ENCODE assay signal across 27 cellular contexts in genomic region chr2:60392014-60392391, GRCh38.
DNase-seq lines count a peak whose midpoint lies in the region; ATAC-seq, FAIRE-seq and TF ChIP-seq lines count a peak whose summit lies in the region.
"Had no signal": no experiment of that assay in that cellular context is flagged by ENCODE, and none has a peak within 500 bp of the region (broad histone marks: within the 10 kb centered on the region; RNA-seq: fewer than 3 reads in every experiment).

No MANE protein-coding gene starts in this region.

- H3K27me3 ChIP-seq in BLaER1 treated with 17β-estradiol and CSF1 and Interleukin-3, amounts not matched to agents 10 nM and 100 nM, result no peaks in the 10 kb centered on the region
- H3K27me3 ChIP-seq in GM12878 (replicated peaks in 1 of 2; ENCODE audit: control insufficient read depth in 2 of 2, insufficient read depth in 2 of 2, low read length in 1 of 2), result no peaks in the 10 kb centered on the region
- peaks cover 7% of the 10 kb centered on the region for H3K27me3 ChIP-seq in adrenal gland
- H3K27me3 ChIP-seq in trophoblast cell (ENCODE audit: insufficient read depth, low read length), result no peaks in the 10 kb centered on the region
- H3K27me3 ChIP-seq: BE2C, brain microvascular endothelial cell, tibial artery had no signal

- SMC1A ChIA-PET in GM12878 (lab: Charles Lee; ENCODE audit: uncharacterized antibody, unreplicated experiment), result no interaction called here

- DNase-seq in GM12878 (ENCODE audit: low read depth, low spot score), result no peak
- DNase-seq in activated CD8-positive, alpha-beta T cell treated with anti-CD3 and anti-CD28 coated beads for 36 hours, result no peak
- no peak for DNase-seq in adrenal gland
- no peak for DNase-seq in trophoblast cell
- DNase-seq: activated CD4-positive, alpha-beta memory T cell treated with anti-CD3 and anti-CD28 coated beads for 36 hours; activated CD8-positive, alpha-beta memory T cell treated with anti-CD3 and anti-CD28 coated beads, Interleukin-2, amount 50 U/mL, for 4 hours; activated naive CD4-positive, alpha-beta T cell treated with Interleukin-2 at 50 U/mL for 16 hours; amniotic stem cell; BE2C; brain microvascular endothelial cell; KBM-7; kidney; left ventricle myocardium superior; NCI-H1105 treated with DMSO at 0.1 percent for 48 hours; NCI-H1930; NCI-H510A treated with DMSO at 0.1 percent for 48 hours; PC-3; right cardiac atrium; tibial artery had no signal

- H3K4me1 Mint-ChIP-seq in activated CD8-positive, alpha-beta T cell treated with anti-CD3 and anti-CD28 coated beads for 36 hours (ENCODE audit: low read depth), result no peaks in the 10 kb centered on the region

- no peaks in the 10 kb centered on the region for H3K9me3 ChIP-seq in BLaER1 treated with 17β-estradiol and CSF1 and Interleukin-3, amounts not matched to agents 10 nM and 100 nM (replicated peaks in 1 of 11)
- no peaks in the 10 kb centered on the region for H3K9me3 ChIP-seq in GM12878 (replicated peaks; ENCODE audit: control insufficient read depth, insufficient read depth, low read length)
- no peaks in the 10 kb centered on the region for H3K9me3 ChIP-seq in adrenal gland (replicated peaks in 1 of 3)
- no peaks in the 10 kb centered on the region for H3K9me3 ChIP-seq in trophoblast cell (ENCODE audit: insufficient read depth, low read depth, low read length)
- H3K9me3 ChIP-seq: BE2C, tibial artery had no signal

- H2AFZ ChIP-seq in GM12878 (ENCODE audit: control insufficient read depth, low read depth, low read length), result peak overlapping the region; percentile 25
- H2AFZ ChIP-seq in trophoblast cell (ENCODE audit: insufficient read depth, low read length, poor library complexity), result no peak overlapping the region

- RAD21 ChIA-PET in GM12878 (lab: Charles Lee; ENCODE audit: unreplicated experiment), result no interaction called here

- H3K4me2 ChIP-seq in BLaER1 treated with 17β-estradiol and CSF1 and Interleukin-3, amounts not matched to agents 10 nM and 100 nM, result peak overlapping the region; percentile 18 to 80 (median 72); a peak in 21 of 22 replicates
- H3K4me2 ChIP-seq in GM12878 (ENCODE audit: control insufficient read depth, insufficient read depth) (peak overlapping the region; percentile 34; the same call in 1 of the 2 replicates), trophoblast cell (ENCODE audit: low read length) (no peak overlapping the region)
- H3K4me2 ChIP-seq: smooth muscle cell had no signal

- TF ChIP-seq RAD21 in GM12878 (IDR thresholded peaks at IDR 0.05; ENCODE audit: insufficient read depth, low read depth, low read length), result no peak

- H2AK5ac ChIP-seq in trophoblast cell (ENCODE audit: low read length), result no peak overlapping the region

- intact Hi-C loops in GM12878 (cut with micrococcal nuclease; ENCODE audit: unreplicated experiment), result no loop called here
- intact Hi-C loops in activated CD8-positive, alpha-beta T cell treated with anti-CD3 and anti-CD28 coated beads for 36 hours (cut with micrococcal nuclease), result no loop called here
- intact Hi-C loops in adrenal gland (cut with DNase I), result no loop called here

- H3K79me2 ChIP-seq in GM12878 (ENCODE audit: control insufficient read depth, insufficient read depth, low read length) (no peaks in the 10 kb centered on the region), trophoblast cell (ENCODE audit: control insufficient read depth, insufficient read depth, low read length, poor library complexity) (no peaks in the 10 kb centered on the region)

- no peaks in the 10 kb centered on the region for H4K20me1 ChIP-seq in BLaER1 treated with 17β-estradiol and CSF1 and Interleukin-3, amounts not matched to agents 10 nM and 100 nM
- no peaks in the 10 kb centered on the region for H4K20me1 ChIP-seq in GM12878 (ENCODE audit: control insufficient read depth, insufficient read depth)

- no peak overlapping the region for H3K4me3 Mint-ChIP-seq in activated CD8-positive, alpha-beta T cell treated with anti-CD3 and anti-CD28 coated beads for 36 hours
- H3K4me3 Mint-ChIP-seq: activated CD4-positive, alpha-beta memory T cell treated with anti-CD3 and anti-CD28 coated beads for 36 hours; activated T-helper 1 cell treated with anti-CD3 and anti-CD28 coated beads, Interleukin-12 subunit alpha, Interleukin-12 subunit beta, Interleukin-2, Interleukin-4 antibody, amounts not matched to agents 30 ng/mL and 10 ng/mL and 1 ng/mL, durations not matched to agents 14 hours and 24 hours and 36 hours had no signal

- H3K18ac ChIP-seq in trophoblast cell (ENCODE audit: low read length), result no peak overlapping the region

- no peak overlapping the region for H3K27ac Mint-ChIP-seq in activated CD8-positive, alpha-beta T cell treated with anti-CD3 and anti-CD28 coated beads for 36 hours
- H3K27ac Mint-ChIP-seq: activated CD4-positive, alpha-beta memory T cell treated with anti-CD3 and anti-CD28 coated beads for 36 hours; activated T-helper 1 cell treated with anti-CD3 and anti-CD28 coated beads, Interleukin-12 subunit alpha, Interleukin-12 subunit beta, Interleukin-2, Interleukin-4 antibody, amounts not matched to agents 30 ng/mL and 10 ng/mL and 1 ng/mL, durations not matched to agents 14 hours and 24 hours and 36 hours had no signal

- no peak overlapping the region for H4K91ac ChIP-seq in trophoblast cell (ENCODE audit: low read depth, low read length)

- in situ Hi-C loops in GM12878 (cut with MboI), result no loop called here

- H3K27me3 Mint-ChIP-seq in activated CD8-positive, alpha-beta T cell treated with anti-CD3 and anti-CD28 coated beads for 36 hours, result no peaks in the 10 kb centered on the region

- H4K12ac ChIP-seq in trophoblast cell (ENCODE audit: low read depth, low read length), result no peak overlapping the region

- H3K36me3 Mint-ChIP-seq in activated CD8-positive, alpha-beta T cell treated with anti-CD3 and anti-CD28 coated beads for 36 hours (ENCODE audit: low read depth), result no peaks in the 10 kb centered on the region
- H3K36me3 Mint-ChIP-seq: activated CD4-positive, alpha-beta memory T cell treated with anti-CD3 and anti-CD28 coated beads for 36 hours had no signal

- BruUV-seq in GM12878 (replicated peaks; lab: Mats Ljungman, UMichigan), result no TSS peak

- H2BK12ac ChIP-seq in trophoblast cell (ENCODE audit: low read length), result no peak overlapping the region

- peak overlapping the region in 7 of 11 experiments; percentile 2 to 49 (median 26); a peak in 10 of 22 replicates for H3K27ac ChIP-seq in BLaER1 treated with 17β-estradiol and CSF1 and Interleukin-3, amounts not matched to agents 10 nM and 100 nM
- no peak overlapping the region for H3K27ac ChIP-seq in GM12878 (ENCODE audit: control insufficient read depth, insufficient read depth)
- no peak overlapping the region for H3K27ac ChIP-seq in adrenal gland
- H3K27ac ChIP-seq in trophoblast cell (ENCODE audit: low read depth, low read length), result no peak overlapping the region
- H3K27ac ChIP-seq: brain microvascular endothelial cell, SK-N-MC, tibial artery had no signal

- H3K4me3 ChIP-seq in BLaER1 treated with 17β-estradiol and CSF1 and Interleukin-3, amounts not matched to agents 10 nM and 100 nM, result no peak overlapping the region
- H3K4me3 ChIP-seq in GM12878 (no peak overlapping the region), adrenal gland (no peak overlapping the region), trophoblast cell (ENCODE audit: low read depth, low read length) (no peak overlapping the region)
- H3K4me3 ChIP-seq: SK-N-MC, smooth muscle cell, tibial artery had no signal

- no peak overlapping the region for H3K4ac ChIP-seq in trophoblast cell (ENCODE audit: low read depth, low read length)

- peaks cover 14 to 41% (median 22%) of the 10 kb centered on the region in 10 experiments; a peak in 19 of 20 replicates for H3K4me1 ChIP-seq in BLaER1 treated with 17β-estradiol and CSF1 and Interleukin-3, amounts not matched to agents 10 nM and 100 nM
- H3K4me1 ChIP-seq in GM12878 (ENCODE audit: control insufficient read depth, insufficient read depth, low read length) (peaks cover 13% of the 10 kb centered on the region), adrenal gland (replicated peaks in 1 of 2) (no peaks in the 10 kb centered on the region), trophoblast cell (ENCODE audit: control insufficient read depth in 1 of 2, insufficient read depth in 2 of 2, low read length in 2 of 2) (peaks cover 0 to 1% of the 10 kb centered on the region in 2 experiments)
- H3K4me1 ChIP-seq: BE2C, tibial artery had no signal

- H3K23ac ChIP-seq in trophoblast cell (ENCODE audit: low read length), result no peak overlapping the region

- peak overlapping the region in 1 of 11 experiments; percentile 3; a peak in 1 of 22 replicates for H3K9ac ChIP-seq in BLaER1 treated with 17β-estradiol and CSF1 and Interleukin-3, amounts not matched to agents 10 nM and 100 nM
- H3K9ac ChIP-seq in GM12878 (ENCODE audit: control insufficient read depth, insufficient read depth, low read length) (no peak overlapping the region), trophoblast cell (ENCODE audit: low read length) (no peak overlapping the region)

- TF ChIP-seq CTCF in GM12878 (IDR thresholded peaks at IDR 0.05 in 2 of 3, conservative IDR thresholded peaks at IDR 0.05 in 1 of 3; ENCODE audit: control insufficient read depth in 2 of 3, extremely low read depth in 1 of 3, insufficient read depth in 1 of 3, low read depth in 3 of 3, low read length in 3 of 3) (no peak), adrenal gland (IDR thresholded peaks at IDR 0.05) (no peak)
- TF ChIP-seq CTCF in activated CD8-positive, alpha-beta T cell treated with anti-CD3 and anti-CD28 coated beads for 36 hours (IDR thresholded peaks at IDR 0.05), result no peak

- no peak overlapping the region for H4K8ac ChIP-seq in trophoblast cell (ENCODE audit: low read depth, low read length)

- CTCF ChIA-PET in GM12878 (lab: Yijun Ruan, JAX), result interaction anchor here (1.0 kb wide), 1 partner anchor 43 kb away, joined by 3 read pairs; no protein-coding TSS in a partner anchor
- CTCF ChIA-PET in activated CD8-positive, alpha-beta T cell treated with anti-CD3 and anti-CD28 coated beads for 36 hours (lab: Charles Lee), result no interaction called here

- no peaks in the 10 kb centered on the region for H3K9me3 Mint-ChIP-seq in activated CD8-positive, alpha-beta T cell treated with anti-CD3 and anti-CD28 coated beads for 36 hours
- H3K9me3 Mint-ChIP-seq: activated CD4-positive, alpha-beta memory T cell treated with anti-CD3 and anti-CD28 coated beads for 36 hours; activated T-helper 1 cell treated with anti-CD3 and anti-CD28 coated beads, Interleukin-12 subunit alpha, Interleukin-12 subunit beta, Interleukin-2, Interleukin-4 antibody, amounts not matched to agents 30 ng/mL and 10 ng/mL and 1 ng/mL, durations not matched to agents 14 hours and 24 hours and 36 hours had no signal

- no peak overlapping the region for H2BK120ac ChIP-seq in trophoblast cell (ENCODE audit: insufficient read depth, low read length, poor library complexity)

- ATAC-seq in GM18868 (IDR thresholded peaks at IDR 0.05; ENCODE audit: unreplicated experiment) (peak; percentile 69), HG02642 (IDR thresholded peaks at IDR 0.05; ENCODE audit: poor library complexity, unreplicated experiment) (peak; percentile 54), GM12878 (no peak), HG02938 (IDR thresholded peaks at IDR 0.05; ENCODE audit: unreplicated experiment) (no peak)
- no peak for ATAC-seq in activated CD8-positive, alpha-beta T cell treated with anti-CD3 and anti-CD28 coated beads for 36 hours
- ATAC-seq: left ventricle myocardium superior, PC-3, right cardiac atrium had no signal

- no peak for TF ChIP-seq EP300 in GM12878 (IDR thresholded peaks at IDR 0.05; ENCODE audit: borderline replicate concordance in 1 of 2, control insufficient read depth in 1 of 2, low read depth in 2 of 2, low read length in 2 of 2)

- 6% methylated on average over 3 of the region's 3 CpGs for WGBS in GM12878 (ENCODE audit: insufficient coverage, insufficient replicate concordance, low lambda C conversion rate, missing lambda C conversion rate)
- 77 to 82% (median 78%) methylated on average over 3 of the region's 3 CpGs for WGBS in adrenal gland, 4 donors
- no CpG with 5 or more reads among the region's 3 CpGs for WGBS in trophoblast cell (ENCODE audit: extremely low coverage, insufficient coverage, insufficient read length)

- H3K36me3 ChIP-seq in BLaER1 treated with 17β-estradiol and CSF1 and Interleukin-3, amounts not matched to agents 10 nM and 100 nM, result no peaks in the 10 kb centered on the region
- H3K36me3 ChIP-seq in GM12878 (ENCODE audit: control insufficient read depth in 2 of 2, insufficient read depth in 2 of 2, low read length in 1 of 2), result no peaks in the 10 kb centered on the region
- H3K36me3 ChIP-seq in adrenal gland (replicated peaks in 1 of 2), result no peaks in the 10 kb centered on the region
- no peaks in the 10 kb centered on the region for H3K36me3 ChIP-seq in trophoblast cell (ENCODE audit: control insufficient read depth in 1 of 2, insufficient read depth in 2 of 2, low read length in 2 of 2)
- H3K36me3 ChIP-seq: BE2C, brain microvascular endothelial cell, tibial artery had no signal

- POLR2A ChIA-PET in GM12878 (lab: Charles Lee), result no interaction called here
- POLR2A ChIA-PET in activated CD8-positive, alpha-beta T cell treated with anti-CD3 and anti-CD28 coated beads for 36 hours (lab: Charles Lee), result no interaction called here

- H2BK5ac ChIP-seq in trophoblast cell (ENCODE audit: low read depth, low read length, poor library complexity), result no peak overlapping the region

- TF ChIP-seq POLR2A in GM12878 (IDR thresholded peaks at IDR 0.05; ENCODE audit: low read depth, low read length) (no peak), adrenal gland (IDR thresholded peaks at IDR 0.05) (no peak)

- no peak for FAIRE-seq in GM12878 (lab: Jason Lieb, UNC)
- FAIRE-seq: frontal cortex, kidney had no signal

- no peak overlapping the region for H3K14ac ChIP-seq in trophoblast cell (ENCODE audit: low read length)

- H3K79me1 ChIP-seq in trophoblast cell (ENCODE audit: low read length), result no peaks in the 10 kb centered on the region

Comparison
In these comparisons a context has a peak if more than half of its experiments do, and no peak if none do; other contexts are left out.
1. H3K27ac ChIP-seq: peak in BLaER1 treated with 17β-estradiol and CSF1 and Interleukin-3, amounts not matched to agents 10 nM and 100 nM (7 of 11); none in GM12878 (single experiment), adrenal gland (0 of 5) and trophoblast cell (single experiment).
2. ATAC-seq: peak in GM18868 (single experiment) and HG02642 (single experiment); none in GM12878 (single experiment), activated CD8-positive, alpha-beta T cell treated with anti-CD3 and anti-CD28 coated beads for 36 hours (single experiment) and HG02938 (single experiment).